Comparison of ENCODE assay signal across 11 cellular contexts in genomic region chr3:58628823-58629562, GRCh38. TPM values are rescaled to one million over a fixed set of nuclear protein-coding genes. Genes with fewer than 3 reads are reported as not detected.
DNase-seq lines count a peak whose midpoint lies in the region; ATAC-seq lines count a peak whose summit lies in the region.
"Had no signal": no experiment of that assay in that cellular context is flagged by ENCODE, and none has a peak within 500 bp of the region (broad histone marks: within the 10 kb centered on the region; RNA-seq: fewer than 3 reads in every experiment).

No MANE protein-coding gene starts in this region.

- H3K27ac ChIP-seq in SJSA1: peak overlapping the region; percentile 21; the same call in 1 of the 2 replicates

- ATAC-seq in GM21526 (IDR thresholded peaks at IDR 0.05; ENCODE audit: low FRiP score, unreplicated experiment): no peak
- ATAC-seq in HG03280 (IDR thresholded peaks at IDR 0.05; ENCODE audit: unreplicated experiment): no peak

- DNase-seq in Daoy (ENCODE audit: low read depth) (peak; percentile 55), SJSA1 (ENCODE audit: low read depth in 1 of 2, low spot score in 2 of 2) (peak in 1 of 2 experiments; percentile 42), fibroblast of the conjunctiva (ENCODE audit: low read depth) (peak; percentile 98), pulmonary artery endothelial cell (ENCODE audit: low read depth, low spot score) (peak; percentile 95), putamen (ENCODE audit: low spot score) (no peak), SIG-M5 (lab: John Stamatoyannopoulos, UW) (no peak)
- DNase-seq: Karpas-422, nephron progenitor cell had no signal

- H3K4me1 ChIP-seq in SJSA1 (replicated peaks): peaks cover 33% of the 10 kb centered on the region

- no peaks in the 10 kb centered on the region for H3K27me3 ChIP-seq in SJSA1 (replicated peaks)

- 0 out of 2 replicates have a peak, but pooled peaks cover 3% of the 10 kb centered on the region for H3K9me3 ChIP-seq in SJSA1 (replicated peaks)
- H3K9me3 ChIP-seq: tibial artery had no signal

- no peaks in the 10 kb centered on the region for H3K36me3 ChIP-seq in SJSA1
- H3K36me3 ChIP-seq: tibial artery had no signal

- H3K4me3 ChIP-seq in SJSA1: no peak overlapping the region
- H3K4me3 ChIP-seq: tibial artery had no signal

RNA-seq across cellular contexts. Expression of gene FAM3D, which starts 37.6 kb away (rescaled TPM):
- total RNA-seq in Daoy (2014; rRNA removed; shearing (Covaris generic)): not detected in 2 replicates
- total RNA-seq in SJSA1 (2014; rRNA removed; shearing (Covaris generic)): not detected in 2 replicates
- 0.46 and 0.66 TPM in 2 replicates for total RNA-seq in pulmonary artery endothelial cell

RNA-seq across cellular contexts. Expression of gene FAM107A, which starts 51.8 kb away (rescaled TPM):
- 0.11 TPM in 1 of 2 replicates, not detected in the other for total RNA-seq in Daoy (2014; rRNA removed; shearing (Covaris generic))
- total RNA-seq in SJSA1 (2014; rRNA removed; shearing (Covaris generic)): not detected in 2 replicates
- 3.8 and 9.6 TPM in 2 replicates for total RNA-seq in pulmonary artery endothelial cell

Comparison
In these comparisons a context has a peak if more than half of its experiments do, and no peak if none do; other contexts are left out.
1. DNase-seq: peak in Daoy (single experiment), fibroblast of the conjunctiva (single experiment) and pulmonary artery endothelial cell (single experiment); none in putamen (single experiment) and SIG-M5 (single experiment).